ENCODE assay signal across 21 cellular contexts in genomic region chr7:37435156-37435555, GRCh38. TPM values are rescaled to one million over a fixed set of nuclear protein-coding genes. Genes with fewer than 3 reads are reported as not detected.
DNase-seq lines count a peak whose midpoint lies in the region; ATAC-seq, FAIRE-seq and TF ChIP-seq lines count a peak whose summit lies in the region.
"Had no signal": no experiment of that assay in that cellular context is flagged by ENCODE, and none has a peak within 500 bp of the region (broad histone marks: within the 10 kb centered on the region; RNA-seq: fewer than 3 reads in every experiment).

No MANE protein-coding gene starts in this region.

- H3K4me1 ChIP-seq in liver (ENCODE audit: control insufficient read depth in 4 of 4, insufficient read depth in 4 of 4, low read length in 3 of 4), result peaks cover 5 to 51% (median 33%) of the 10 kb centered on the region in 4 donors
- H3K4me1 ChIP-seq in HepG2 (ENCODE audit: insufficient read depth, low read length), result no peaks in the 10 kb centered on the region
- H3K4me1 ChIP-seq: BE2C, Caco-2 had no signal

- TF ChIP-seq CTCF in liver (IDR thresholded peaks at IDR 0.05; ENCODE audit: low read depth, low read length, missing input control), result no peak
- no peak for TF ChIP-seq CTCF in HepG2 (CRISPR knock-in tag; IDR thresholded peaks at IDR 0.05)

- DNase-seq in HepG2 (ENCODE audit: low spot score) (no peak), left lobe of liver (ENCODE audit: low spot score) (no peak), naive B cell (no peak), erythroblast (lab: John Stamatoyannopoulos, UW) (no peak), NCI-H2029 treated with DMSO at 0.1 percent for 48 hours (lab: John Stamatoyannopoulos, UW) (no peak), DMS79 (lab: John Stamatoyannopoulos, UW) (no peak)
- DNase-seq: ACHN; BE2C; C1 segment of cervical spinal cord; Caco-2; CD4-positive, CD25-positive, alpha-beta regulatory T cell; GDM1; GM23248; HCEC 1CT had no signal

- H3K9ac ChIP-seq in liver (ENCODE audit: low read depth in 1 of 2, low read length in 2 of 2), result no peak overlapping the region
- no peak overlapping the region for H3K9ac ChIP-seq in HepG2 (ENCODE audit: insufficient read depth, low read depth, low read length)
- H3K9ac ChIP-seq: GM23248 had no signal

- TF ChIP-seq RAD21 in liver (IDR thresholded peaks at IDR 0.05) (no peak), HepG2 (CRISPR knock-in tag; IDR thresholded peaks at IDR 0.05) (no peak)

- H3K27ac Mint-ChIP-seq in naive B cell, result peak overlapping the region in 4 of 6 donors; percentile 48 to 92 (median 54)
- peak overlapping the region; percentile 15 for H3K27ac Mint-ChIP-seq in stimulated activated memory B cell treated with anti-CD40 and anti-IgM and Interleukin-4, amounts not matched to agents 10 μg/mL and 1 μg/mL and 100 μg/mL, for 72 hours

- POLR2A ChIA-PET in HepG2 (lab: Yijun Ruan, JAX), result no interaction called here

- no peaks in the 10 kb centered on the region for H4K20me1 ChIP-seq in HepG2 (ENCODE audit: insufficient read depth, low read length)

- peaks cover 46 to 65% (median 46%) of the 10 kb centered on the region in 3 donors for H3K4me1 Mint-ChIP-seq in naive B cell
- H3K4me1 Mint-ChIP-seq in stimulated activated memory B cell treated with anti-CD40 and anti-IgM and Interleukin-4, amounts not matched to agents 10 μg/mL and 1 μg/mL and 100 μg/mL, for 72 hours, result peaks cover 59% of the 10 kb centered on the region

- no TSS peak for BruUV-seq in HepG2 (replicated peaks; lab: Mats Ljungman, UMichigan)

- ATAC-seq in HepG2 (no peak), left lobe of liver (peak; percentile 60), naive B cell (ENCODE audit: low read depth in 2 of 2) (no peak)
- ATAC-seq in stimulated activated memory B cell treated with anti-CD40 and anti-IgM and Interleukin-4, amounts not matched to agents 10 μg/mL and 1 μg/mL and 100 μg/mL, for 72 hours, result no peak

- no peak for TF ChIP-seq EP300 in HepG2 (IDR thresholded peaks at IDR 0.05; ENCODE audit: low read depth in 2 of 2, low read length in 2 of 2)
- no peak for TF ChIP-seq EP300 in HepG2 (CRISPR knock-in tag; IDR thresholded peaks at IDR 0.05; ENCODE audit: borderline replicate concordance)

- H3K4me2 ChIP-seq in HepG2 (ENCODE audit: low read depth, low read length), result no peak overlapping the region

- no peaks in the 10 kb centered on the region for H3K9me3 Mint-ChIP-seq in naive B cell
- H3K9me3 Mint-ChIP-seq in stimulated activated memory B cell treated with anti-CD40 and anti-IgM and Interleukin-4, amounts not matched to agents 10 μg/mL and 1 μg/mL and 100 μg/mL, for 72 hours, result no peaks in the 10 kb centered on the region

- H3K27ac ChIP-seq in liver (ENCODE audit: low read depth in 1 of 2, low read length in 2 of 2) (peak overlapping the region in 1 of 2 donors; percentile 15), HepG2 (ENCODE audit: extremely low read length, insufficient read depth, low read length) (no peak overlapping the region)
- H3K27ac ChIP-seq: GM23248 had no signal

- WGBS in liver, result 44% methylated on average over 2 of the region's 2 CpGs
- 16% methylated on average over 2 of the region's 2 CpGs for WGBS in HepG2 (ENCODE audit: low lambda C conversion rate)

- no peak for TF ChIP-seq POLR2A in HepG2 (IDR thresholded peaks at IDR 0.05; ENCODE audit: insufficient read depth in 1 of 2, low read depth in 2 of 2, low read length in 2 of 2)
- TF ChIP-seq POLR2A in erythroblast (IDR thresholded peaks at IDR 0.05; ENCODE audit: low read length), result no peak

- no peak for FAIRE-seq in HepG2 (lab: Jason Lieb, UNC)
- FAIRE-seq: A204.1, D721Med, GM12892, GM18507, H54 had no signal

- H3K36me3 ChIP-seq in liver (ENCODE audit: control insufficient read depth in 4 of 4, insufficient read depth in 3 of 4, low read depth in 1 of 4, low read length in 3 of 4) (no peaks in the 10 kb centered on the region), HepG2 (replicated peaks in 1 of 2; ENCODE audit: control insufficient read depth in 1 of 2, insufficient read depth in 2 of 2, low read length in 2 of 2) (no peaks in the 10 kb centered on the region)
- H3K36me3 ChIP-seq: BE2C had no signal

- H3K4me3 ChIP-seq in liver (ENCODE audit: low read depth in 1 of 3, low read length in 3 of 3) (no peak overlapping the region), HepG2 (replicated peaks in 1 of 3; ENCODE audit: insufficient read depth in 1 of 3, low read depth in 2 of 3, low read length in 3 of 3) (no peak overlapping the region)
- H3K4me3 ChIP-seq: GM23248 had no signal

- H3K79me2 ChIP-seq in HepG2 (ENCODE audit: insufficient read depth, low read length), result no peaks in the 10 kb centered on the region

- H3K9me3 ChIP-seq in liver (ENCODE audit: control insufficient read depth in 4 of 4, low read length in 3 of 4), result no peaks in the 10 kb centered on the region
- no peaks in the 10 kb centered on the region for H3K9me3 ChIP-seq in HepG2 (ENCODE audit: low read length)
- H3K9me3 ChIP-seq: Caco-2 had no signal

- H3K36me3 Mint-ChIP-seq in naive B cell, result peaks cover 0 to 4% of the 10 kb centered on the region in 2 donors
- H3K36me3 Mint-ChIP-seq in stimulated activated memory B cell treated with anti-CD40 and anti-IgM and Interleukin-4, amounts not matched to agents 10 μg/mL and 1 μg/mL and 100 μg/mL, for 72 hours, result peaks cover 10% of the 10 kb centered on the region

- H3K27me3 ChIP-seq in liver (ENCODE audit: control insufficient read depth in 4 of 4, insufficient read depth in 4 of 4, low read length in 3 of 4), result no peaks in the 10 kb centered on the region
- no peaks in the 10 kb centered on the region for H3K27me3 ChIP-seq in HepG2 (ENCODE audit: control insufficient read depth in 1 of 2, insufficient read depth in 2 of 2, low read length in 2 of 2)
- H3K27me3 ChIP-seq: BE2C had no signal

- H2AFZ ChIP-seq in HepG2 (ENCODE audit: low read length), result no peak overlapping the region
- H2AFZ ChIP-seq: GM23248 had no signal

- in situ Hi-C loops in HepG2 (cut with HindIII; ENCODE audit: extremely low pct_ligation_motif_present, low pct_unique_long_range_greater_than_20kb), result no loop called here

- H3K27me3 Mint-ChIP-seq in naive B cell, result no peaks in the 10 kb centered on the region
- H3K27me3 Mint-ChIP-seq in stimulated activated memory B cell treated with anti-CD40 and anti-IgM and Interleukin-4, amounts not matched to agents 10 μg/mL and 1 μg/mL and 100 μg/mL, for 72 hours, result no peaks in the 10 kb centered on the region
- H3K27me3 Mint-ChIP-seq: CD4-positive, CD25-positive, alpha-beta regulatory T cell had no signal

- no peak overlapping the region for H3K4me3 Mint-ChIP-seq in naive B cell
- H3K4me3 Mint-ChIP-seq in stimulated activated memory B cell treated with anti-CD40 and anti-IgM and Interleukin-4, amounts not matched to agents 10 μg/mL and 1 μg/mL and 100 μg/mL, for 72 hours, result no peak overlapping the region
- H3K4me3 Mint-ChIP-seq: CD4-positive, CD25-positive, alpha-beta regulatory T cell had no signal

- CTCF ChIA-PET in HepG2 (lab: Yijun Ruan, JAX; ENCODE audit: low intra/inter-chr PET ratio, low total read pairs), result no interaction called here

- intact Hi-C loops in HepG2 (cut with micrococcal nuclease; ENCODE audit: unreplicated experiment), result no loop called here

TF ChIP-seq in liver, 16 proteins besides CTCF, POLR2A, EP300 and RAD21:
- TF ChIP-seq HNF4A (conservative IDR thresholded peaks at IDR 0.05) (peak; percentile 37 to 61), RXRA (IDR thresholded peaks at IDR 0.05) (no peak), ATF3 (IDR thresholded peaks at IDR 0.05) (no peak), FOXA2 (IDR thresholded peaks at IDR 0.05) (no peak)

TF ChIP-seq in HepG2, 621 proteins besides CTCF, POLR2A, EP300 and RAD21 (continues in another document):
- TF ChIP-seq ZSCAN22 (CRISPR knock-in tag; IDR thresholded peaks at IDR 0.05) (no peak), ZNF484 (CRISPR knock-in tag; IDR thresholded peaks at IDR 0.05; ENCODE audit: borderline replicate concordance, low read depth) (no peak), DDIT3 (CRISPR knock-in tag; IDR thresholded peaks at IDR 0.05) (no peak), ZNF263 (CRISPR knock-in tag; IDR thresholded peaks at IDR 0.05) (no peak), ZNF670 (CRISPR knock-in tag; IDR thresholded peaks at IDR 0.05; ENCODE audit: borderline replicate concordance) (no peak), ZNF180 (CRISPR knock-in tag; IDR thresholded peaks at IDR 0.05; ENCODE audit: borderline replicate concordance, low read depth) (no peak), TRIM24 (CRISPR knock-in tag; IDR thresholded peaks at IDR 0.05) (no peak), ZNF296 (CRISPR knock-in tag; conservative IDR thresholded peaks at IDR 0.05) (no peak)

RNA-seq across cellular contexts. Expression of gene ELMO1, which starts 13.5 kb away (rescaled TPM):
- total RNA-seq in liver (10 to 100 TPM; 17.1 to 51.5 TPM), HepG2 (2016; rRNA removed; fragmentation: Illumina TruSeq; extraction: Trizol) (0.11 TPM in 1 of 2 replicates, not detected in the other), left lobe of liver (21.2 TPM)
- polyA plus RNA-seq in liver (10 to 100 TPM in 1 of 2 donors, 1 to 10 TPM in 1; 6.7 to 12.5 TPM), HepG2 (2011; rRNA removed) (0.14 and 0.17 TPM in 2 replicates), naive B cell (ENCODE audit: low read depth in 6 of 6) (10 to 100 TPM; 42.8 to 69.9 (median 59.5) TPM)
- 0.44 TPM in 1 of 2 replicates, not detected in the other for total RNA-seq in HepG2 (2016; cell fraction: cytosol; rRNA removed; fragmentation: Illumina TruSeq; extraction: Trizol; ENCODE audit: low read depth)
- 0.25 and 0.32 TPM in 2 replicates for total RNA-seq in HepG2 (2016; cell fraction: insoluble cytoplasmic fraction; rRNA removed; fragmentation: Illumina TruSeq; extraction: Trizol)
- total RNA-seq in HepG2 (2016; cell fraction: membrane; rRNA removed; fragmentation: Illumina TruSeq; extraction: Trizol), result 0.10 and 0.25 TPM in 2 replicates
- total RNA-seq in HepG2 (2016; cell fraction: nucleus; rRNA removed; fragmentation: Illumina TruSeq; extraction: Trizol), result 0.19 TPM in 1 of 2 replicates, not detected in the other
- 0.05 TPM in 1 of 2 replicates, not detected in the other for polyA plus RNA-seq in HepG2 (2011; cell fraction: cytosol; rRNA removed)
- 0.31 TPM in 1 of 2 replicates, not detected in the other for polyA plus RNA-seq in HepG2 (2011; cell fraction: nucleus; rRNA removed)
- polyA plus RNA-seq in HepG2 (2012), result 0.21 and 0.66 TPM in 2 replicates
- polyA plus RNA-seq in HepG2 (2016; cell fraction: cytosol; fragmentation: Illumina TruSeq; extraction: Trizol; ENCODE audit: low read depth), result 0.10 TPM in 1 of 2 replicates, not detected in the other
- 0.37 and 0.74 TPM in 2 replicates for polyA plus RNA-seq in HepG2 (2016; cell fraction: insoluble cytoplasmic fraction; fragmentation: Illumina TruSeq; extraction: Trizol; ENCODE audit: low read depth)
- 0.29 and 0.41 TPM in 2 replicates for polyA plus RNA-seq in HepG2 (2016; cell fraction: membrane; fragmentation: Illumina TruSeq; extraction: Trizol; ENCODE audit: low read depth)
- polyA plus RNA-seq in HepG2 (2016; cell fraction: nucleus; fragmentation: Illumina TruSeq; extraction: Trizol; ENCODE audit: insufficient read depth, low read depth), result 0.31 and 0.61 TPM in 2 replicates
- 0.05 and 1.2 TPM in 2 replicates for polyA minus RNA-seq in HepG2 (2011; rRNA and poly(A)+ RNA removed; ENCODE audit: low replicate concordance)
- not detected in 2 replicates for polyA minus RNA-seq in HepG2 (2011; cell fraction: cytosol; rRNA and poly(A)+ RNA removed)
- 0.37 and 1.3 TPM in 2 replicates for polyA minus RNA-seq in HepG2 (2011; cell fraction: nucleus; rRNA and poly(A)+ RNA removed)
- total RNA-seq: GM23248 had no signal
- polyA plus RNA-seq: GM23248 had no signal

Comparison
In these comparisons a context has a peak if more than half of its experiments do, and no peak if none do; other contexts are left out.
1. RNA of gene ELMO1, which starts 13.5 kb away (total RNA-seq): 17.1 to 51.5 TPM in liver and 21.2 TPM in left lobe of liver (single experiment); 0.10 to 0.44 TPM in HepG2; every median in the first group is over 10 times any median in the second.